13 cellular contexts compared by ENCODE assay signal in the genomic region with DNA sequence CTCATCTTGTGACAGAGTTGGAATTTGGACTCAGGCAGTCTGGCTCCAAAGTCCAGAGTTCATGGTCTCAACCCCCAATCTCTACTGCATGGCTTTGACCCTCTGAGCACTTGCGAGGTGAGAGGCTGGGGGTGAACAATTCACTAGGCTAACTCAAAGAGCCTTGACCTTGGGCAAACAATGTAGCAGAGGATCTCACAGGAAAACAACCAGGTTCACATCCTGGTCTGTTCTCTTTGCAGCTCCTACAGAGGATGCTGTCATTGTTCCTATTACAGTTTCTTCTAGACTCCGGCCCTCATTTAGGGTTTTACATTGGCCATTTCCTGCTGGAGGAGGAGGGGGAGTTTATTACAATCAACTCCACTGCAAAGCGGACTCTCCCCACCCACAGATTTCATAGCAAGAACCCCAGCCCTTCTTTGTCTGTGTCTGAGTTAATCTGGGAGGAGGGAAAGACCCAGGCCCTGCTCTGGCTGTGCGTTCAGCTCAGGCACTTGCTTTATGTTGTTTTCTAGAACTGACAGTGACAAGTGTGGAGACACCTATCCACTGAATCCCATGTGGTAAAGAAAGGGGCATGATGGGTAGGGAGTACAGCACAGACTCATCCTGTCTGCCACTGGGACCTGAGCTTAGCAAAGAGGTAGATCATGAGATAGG.
DNase-seq lines count a peak whose midpoint lies in the region; ATAC-seq and TF ChIP-seq lines count a peak whose summit lies in the region.
"Had no signal": no experiment of that assay in that cellular context is flagged by ENCODE, and none has a peak within 500 bp of the region (broad histone marks: within the 10 kb centered on the region; RNA-seq: fewer than 3 reads in every experiment).

No MANE protein-coding gene starts in this region.

- POLR2A ChIA-PET in A673 (lab: Charles Lee; ENCODE audit: low non-redundant PET): no interaction called here

- in situ Hi-C loops in GM13977 (cut with MboI; ENCODE audit: low pct_unique_long_range_greater_than_20kb, low sequenced_read_pairs, unreplicated experiment): no loop called here

- ATAC-seq in left lung (no peak), HG02759 (IDR thresholded peaks at IDR 0.05; ENCODE audit: unreplicated experiment) (no peak), GM18870 (IDR thresholded peaks at IDR 0.05; ENCODE audit: unreplicated experiment) (no peak)
- ATAC-seq: gastrocnemius medialis had no signal

- H3K27ac ChIP-seq in A673 (ENCODE audit: low read depth, low read length, poor library complexity, severe bottlenecking) (no peak overlapping the region), left lung (no peak overlapping the region)
- H3K27ac ChIP-seq: ascending aorta, gastrocnemius medialis had no signal

- BruUV-seq in A673 (replicated peaks; lab: Mats Ljungman, UMichigan): no TSS peak

- CTCF ChIA-PET in A673 (lab: Charles Lee): no interaction called here

- TF ChIP-seq CTCF in GM13977 (IDR thresholded peaks at IDR 0.05; ENCODE audit: extremely low read depth, insufficient read depth, missing control alignments): no peak
- no peak for TF ChIP-seq CTCF in A673 (conservative IDR thresholded peaks at IDR 0.05; ENCODE audit: low read depth, low read length)
- TF ChIP-seq CTCF in left lung (IDR thresholded peaks at IDR 0.05): no peak

- intact Hi-C loops in A673 (cut with micrococcal nuclease; ENCODE audit: unreplicated experiment) (no loop called here), left lung (cut with DNase I) (no loop called here)

- H3K4me3 ChIP-seq in A673 (ENCODE audit: low read depth, low read length, poor library complexity, severe bottlenecking): no peak overlapping the region
- no peak overlapping the region for H3K4me3 ChIP-seq in left lung
- H3K4me3 ChIP-seq: ascending aorta, gastrocnemius medialis had no signal

- H3K27me3 ChIP-seq in A673 (replicated peaks; ENCODE audit: insufficient read depth, low read depth, low read length, poor library complexity) (no peaks in the 10 kb centered on the region), left lung (no peaks in the 10 kb centered on the region)
- H3K27me3 ChIP-seq: ascending aorta, gastrocnemius medialis had no signal

- H3K9me3 ChIP-seq in A673 (ENCODE audit: low read depth, low read length, poor library complexity, severe bottlenecking): no peaks in the 10 kb centered on the region
- H3K9me3 ChIP-seq in left lung: no peaks in the 10 kb centered on the region
- H3K9me3 ChIP-seq: ascending aorta, gastrocnemius medialis had no signal

- H3K4me1 ChIP-seq in A673 (ENCODE audit: insufficient read depth, low read length, poor library complexity, severe bottlenecking): no peaks in the 10 kb centered on the region
- peaks cover 0 to 16% of the 10 kb centered on the region in 2 donors for H3K4me1 ChIP-seq in left lung
- H3K4me1 ChIP-seq: gastrocnemius medialis had no signal

- DNase-seq in GM13977 (ENCODE audit: low spot score) (peak; percentile 67), dermis blood vessel endothelial cell (peak; percentile 10), A673 (ENCODE audit: low spot score) (no peak), left lung (no peak)
- peak; percentile 52 to 68 for DNase-seq in activated CD4-positive, alpha-beta T cell treated with anti-CD3 and anti-CD28 coated beads, Interleukin-2, amount 50 U/mL, for 48 hours
- peak; percentile 23 to 65 for DNase-seq in stimulated activated CD4-positive, alpha-beta T cell treated with anti-CD3 and anti-CD28 coated beads, Interleukin-4, amount 100 ng/mL, for 4 hours
- DNase-seq: gastrocnemius medialis, H9, NCI-H1436 treated with DMSO at 0.1 percent for 48 hours, NCI-H774 had no signal

- H3K36me3 ChIP-seq in A673 (ENCODE audit: insufficient read depth, low read length, poor library complexity, severe bottlenecking) (no peaks in the 10 kb centered on the region), left lung (no peaks in the 10 kb centered on the region)
- H3K36me3 ChIP-seq: ascending aorta, gastrocnemius medialis had no signal

Comparison
In these comparisons a context has a peak if more than half of its experiments do, and no peak if none do; other contexts are left out.
1. DNase-seq: peak in GM13977 (single experiment), activated CD4-positive, alpha-beta T cell treated with anti-CD3 and anti-CD28 coated beads, Interleukin-2, amount 50 U/mL, for 48 hours (2 of 2), dermis blood vessel endothelial cell (single experiment) and stimulated activated CD4-positive, alpha-beta T cell treated with anti-CD3 and anti-CD28 coated beads, Interleukin-4, amount 100 ng/mL, for 4 hours (2 of 2); none in A673 (single experiment) and left lung (0 of 2).